Comparison of ENCODE assay signal across 8 cellular contexts in the genomic region with DNA sequence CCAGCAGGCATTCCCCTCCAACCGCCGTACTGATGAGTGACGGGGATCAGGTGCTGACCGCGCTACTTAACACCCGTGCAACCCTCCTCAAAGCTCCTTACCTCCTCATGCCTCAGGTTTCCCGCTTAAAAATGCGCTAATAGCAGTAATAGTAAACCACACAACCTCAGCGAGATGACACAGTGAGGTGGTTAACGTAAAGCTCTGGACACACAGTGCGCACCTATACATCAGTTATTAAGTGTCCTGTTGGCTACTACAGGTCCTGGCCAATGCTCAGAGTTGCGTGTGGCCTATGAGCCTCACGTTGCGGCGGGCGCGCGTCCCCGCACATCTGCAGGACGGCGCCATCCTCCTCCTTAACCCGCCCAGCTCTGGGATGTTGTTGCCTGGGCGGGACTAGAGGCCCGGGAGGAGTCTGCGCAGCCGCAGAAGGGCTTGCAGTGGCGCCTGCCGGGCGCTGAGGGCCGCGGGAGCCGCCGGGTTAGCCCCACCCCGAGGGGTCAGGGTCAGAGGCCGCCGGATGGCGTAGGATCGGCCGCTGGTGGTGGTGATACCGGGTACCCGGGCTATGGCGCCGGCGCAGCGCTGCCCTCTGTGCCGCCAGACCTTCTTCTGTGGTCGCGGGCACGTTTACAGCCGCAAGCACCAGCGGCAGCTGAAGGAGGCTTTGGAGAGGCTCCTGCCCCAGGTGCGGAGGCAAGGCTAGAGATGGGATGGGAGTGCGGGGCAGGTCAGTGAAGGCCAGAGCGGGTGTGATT. TPM values are rescaled to one million over a fixed set of nuclear protein-coding genes. Genes with fewer than 3 reads are reported as not detected.
A peak's percentile ranks its signal among the peaks of the same experiment; 100 is the strongest.
DNase-seq lines count a peak whose midpoint lies in the region; ATAC-seq, FAIRE-seq and TF ChIP-seq lines count a peak whose summit lies in the region.

A gene with protein sequence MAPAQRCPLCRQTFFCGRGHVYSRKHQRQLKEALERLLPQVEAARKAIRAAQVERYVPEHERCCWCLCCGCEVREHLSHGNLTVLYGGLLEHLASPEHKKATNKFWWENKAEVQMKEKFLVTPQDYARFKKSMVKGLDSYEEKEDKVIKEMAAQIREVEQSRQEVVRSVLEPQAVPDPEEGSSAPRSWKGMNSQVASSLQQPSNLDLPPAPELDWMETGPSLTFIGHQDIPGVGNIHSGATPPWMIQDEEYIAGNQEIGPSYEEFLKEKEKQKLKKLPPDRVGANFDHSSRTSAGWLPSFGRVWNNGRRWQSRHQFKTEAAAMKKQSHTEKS (plus strand): TSS at position 512 of the 761 bp plus-strand sequence. CDS start 60 bp downstream, at position 572.

- ATAC-seq in GM18858 (IDR thresholded peaks at IDR 0.05; ENCODE audit: unreplicated experiment) (peak; percentile 65), HG03066 (IDR thresholded peaks at IDR 0.05; ENCODE audit: low read depth, unreplicated experiment) (peak; percentile 90)

- TF ChIP-seq CTCF in brain (conservative IDR thresholded peaks at IDR 0.05) = no peak

- H3K27me3 ChIP-seq in iPS DF 6.9 (ENCODE audit: control insufficient read depth, insufficient read depth, low read length) = no peaks in the 10 kb centered on the region

- WGBS in iPS DF 6.9 (ENCODE audit: insufficient coverage, insufficient read length) = no CpG with 5 or more reads among the region's 54 CpGs

- no peaks in the 10 kb centered on the region for H3K9me3 Mint-ChIP-seq in brain

- no peaks in the 10 kb centered on the region for H3K4me1 ChIP-seq in iPS DF 6.9 (ENCODE audit: control insufficient read depth, insufficient read depth, low read length)

- peak within 1 kb of the TSS; percentile 94 to 100 (median 98) for H3K4me3 Mint-ChIP-seq in brain

- peaks cover 30% of the 10 kb centered on the region for H3K36me3 Mint-ChIP-seq in brain

- peaks cover 43% of the 10 kb centered on the region for H3K4me1 Mint-ChIP-seq in brain

- no peak within 1 kb of the TSS for H3K27ac ChIP-seq in iPS DF 6.9 (ENCODE audit: low read length)

- peak within 1 kb of the TSS; percentile 91 to 99 (median 98) for H3K27ac Mint-ChIP-seq in brain

- H3K36me3 ChIP-seq in iPS DF 6.9 (ENCODE audit: control insufficient read depth, insufficient read depth, low read length) = no peaks in the 10 kb centered on the region; the same call in 1 of the 2 replicates

- no peaks in the 10 kb centered on the region for H3K9me3 ChIP-seq in iPS DF 6.9 (ENCODE audit: control insufficient read depth, insufficient read depth, low read length)

- H3K27me3 Mint-ChIP-seq in brain = peaks cover 10% of the 10 kb centered on the region

- DNase-seq in NCI-H2107 treated with DMSO at 0.1 percent for 48 hours (lab: John Stamatoyannopoulos, UW; ENCODE audit: unreplicated experiment) (peak; percentile 85), UCSD-AML1 (lab: John Stamatoyannopoulos, UW; ENCODE audit: unreplicated experiment) (peak; percentile 95), iPS DF 6.9 (ENCODE audit: low read depth, low spot score) (peak; percentile 86), skeletal muscle cell (ENCODE audit: low read depth) (peak; percentile 45)

- H3K4me3 ChIP-seq in iPS DF 6.9 (ENCODE audit: low read length) (peak within 1 kb of the TSS; percentile 70), skeletal muscle cell (ENCODE audit: low read depth, low read length) (peak within 1 kb of the TSS; percentile 82)

- peak; percentile 88 for FAIRE-seq in A204.1 (lab: Jason Lieb, UNC)

RNA-seq across cellular contexts. Expression of the gene that starts here (rescaled TPM):
- polyA plus RNA-seq in brain (ENCODE audit: insufficient read depth, low read depth, low replicate concordance) = 6.2 TPM

Comparison
In these comparisons a context has a peak if more than half of its experiments do, and no peak if none do; other contexts are left out.
1. DNase-seq: peak in every context shown above with its lines; median percentile 95 in UCSD-AML1; 86 in iPS DF 6.9; 85 in NCI-H2107 treated with DMSO at 0.1 percent for 48 hours; 45 in skeletal muscle cell.